Comparison of ENCODE assay signal across 14 cellular contexts in the genomic region with DNA sequence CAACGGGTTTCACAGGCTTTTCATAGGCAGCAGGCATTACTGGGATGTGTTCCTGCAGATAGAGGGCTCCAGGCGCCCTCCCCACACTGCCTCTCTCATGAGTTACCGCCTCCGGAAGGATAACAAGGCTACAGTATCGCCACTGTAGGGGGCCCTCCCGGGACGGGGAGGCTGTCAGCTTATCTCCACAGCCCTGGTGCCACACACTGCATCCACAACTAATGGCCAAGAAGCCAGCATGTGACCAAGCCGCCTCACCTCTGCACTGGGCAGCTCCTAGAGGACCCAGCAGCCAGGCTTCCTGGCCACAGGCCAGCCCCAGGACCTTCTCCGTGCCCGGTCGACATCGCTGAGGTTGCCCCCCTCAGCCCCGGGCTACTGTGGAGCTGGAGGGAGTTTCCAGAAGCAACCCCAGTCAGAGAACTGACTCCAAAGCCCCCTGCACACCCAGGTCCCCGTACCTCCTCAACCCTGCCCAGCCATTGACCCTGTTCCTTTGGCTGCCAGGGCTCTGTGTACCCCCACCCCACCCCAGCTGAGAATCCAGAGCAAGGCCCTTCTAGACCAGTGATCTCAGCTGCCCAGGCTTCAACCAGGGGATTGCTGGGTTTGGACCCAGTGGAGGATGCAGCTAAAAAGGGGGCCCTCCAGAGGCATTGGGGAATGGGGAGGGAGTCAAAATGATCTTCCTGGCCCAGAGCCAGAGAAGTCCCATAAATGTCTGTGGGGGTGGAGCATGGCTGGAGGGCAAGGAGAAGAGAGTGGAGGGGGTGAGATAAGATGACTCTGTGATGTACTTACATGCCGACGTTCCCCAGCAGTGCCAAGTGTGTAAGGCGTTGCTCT. TPM values are rescaled to one million over a fixed set of nuclear protein-coding genes. Genes with fewer than 3 reads are reported as not detected.
A peak's percentile ranks its signal among the peaks of the same experiment; 100 is the strongest.
DNase-seq lines count a peak whose midpoint lies in the region; ATAC-seq and TF ChIP-seq lines count a peak whose summit lies in the region.
"Had no signal": no experiment of that assay in that cellular context is flagged by ENCODE, and none has a peak within 500 bp of the region (broad histone marks: within the 10 kb centered on the region; RNA-seq: fewer than 3 reads in every experiment).

No MANE protein-coding gene starts in this region.

- H4K8ac ChIP-seq in mesenchymal stem cell (ENCODE audit: low read length): peak overlapping the region; percentile 66

- H2BK12ac ChIP-seq in mesenchymal stem cell (ENCODE audit: low read length in 2 of 2): no peak overlapping the region

- no peak overlapping the region for H3K4me3 Mint-ChIP-seq in GM23338

- H3K4me3 ChIP-seq in GM23338 (no peak overlapping the region), mesenchymal stem cell (ENCODE audit: insufficient read depth in 1 of 2, low read depth in 1 of 2, low read length in 2 of 2) (no peak overlapping the region), sigmoid colon (no peak overlapping the region)
- H3K4me3 ChIP-seq: lung had no signal

- H4K20me1 ChIP-seq in GM23338 (replicated peaks; ENCODE audit: insufficient read depth): no peaks in the 10 kb centered on the region

- WGBS in mesenchymal stem cell: 43% methylated on average over 14 of the region's 17 CpGs
- WGBS in sigmoid colon, 2 donors: 68 to 72% methylated on average over 17 of the region's 17 CpGs

- H3K27me3 ChIP-seq in GM23338 (ENCODE audit: insufficient read depth) (no peaks in the 10 kb centered on the region), mesenchymal stem cell (ENCODE audit: control insufficient read depth in 1 of 2, insufficient read depth in 1 of 2, low read length in 2 of 2) (peaks cover 0 to 3% of the 10 kb centered on the region in 2 experiments), sigmoid colon (no peaks in the 10 kb centered on the region)

- H3K4me1 ChIP-seq in GM23338 (ENCODE audit: insufficient read depth) (no peaks in the 10 kb centered on the region; the same call in 1 of the 2 replicates), mesenchymal stem cell (ENCODE audit: control insufficient read depth, insufficient read depth, low read depth, low read length) (peaks cover 26% of the 10 kb centered on the region), sigmoid colon (peaks cover 0 to 29% (median 22%) of the 10 kb centered on the region in 4 donors)
- H3K4me1 ChIP-seq: parathyroid adenoma had no signal

- peak; percentile 61 for DNase-seq in GM23338 (ENCODE audit: low spot score)
- peak; percentile 90 for DNase-seq in OCI-M1 (lab: John Stamatoyannopoulos, UW)
- peak; percentile 95 to 98 for DNase-seq in erythroblast (lab: John Stamatoyannopoulos, UW)
- DNase-seq in mesenchymal stem cell: no peak
- DNase-seq in activated CD4-positive, alpha-beta T cell treated with anti-CD3 and anti-CD28 coated beads, Interleukin-2, amount 50 U/mL, for 1 hour: no peak
- DNase-seq in sigmoid colon: no peak
- DNase-seq: activated CD8-positive, alpha-beta memory T cell treated with anti-CD3 and anti-CD28 coated beads for 24 hours; stimulated activated CD4-positive, alpha-beta T cell treated with anti-CD3 and anti-CD28 coated beads, Interleukin-2, amount 100 ng/mL, for 48 hours; stimulated activated naive CD4-positive, alpha-beta T cell treated with Interleukin-2 at 50 U/mL for 16 hours had no signal

- H3K36me3 Mint-ChIP-seq in GM23338 (ENCODE audit: low read depth): no peaks in the 10 kb centered on the region

- H3K27ac ChIP-seq in GM23338 (ENCODE audit: low read depth) (no peak overlapping the region), mesenchymal stem cell (ENCODE audit: low read length, poor library complexity, severe bottlenecking) (no peak overlapping the region), sigmoid colon (peak overlapping the region in 1 of 4 donors; percentile 6)
- H3K27ac ChIP-seq: C4-2B, parathyroid adenoma had no signal

- no peak overlapping the region for H4K91ac ChIP-seq in mesenchymal stem cell (ENCODE audit: low read length)

- no peak overlapping the region for H3K18ac ChIP-seq in mesenchymal stem cell (ENCODE audit: low read depth in 1 of 2, low read length in 2 of 2)

- H3K4me1 Mint-ChIP-seq in GM23338: peaks cover 8% of the 10 kb centered on the region; the same call in 2 of the 3 replicates

- TF ChIP-seq POLR2A in erythroblast (IDR thresholded peaks at IDR 0.05; ENCODE audit: low read length) (peak; percentile 25), sigmoid colon (IDR thresholded peaks at IDR 0.05) (no peak)

- no peak overlapping the region for H3K4me2 ChIP-seq in GM23338
- H3K4me2 ChIP-seq in mesenchymal stem cell (ENCODE audit: low read length, poor library complexity, severe bottlenecking): no peak overlapping the region

- H3K9me3 ChIP-seq in mesenchymal stem cell (ENCODE audit: control insufficient read depth, low read length): no peaks in the 10 kb centered on the region
- no peaks in the 10 kb centered on the region for H3K9me3 ChIP-seq in sigmoid colon

- TF ChIP-seq CTCF in GM23338 (conservative IDR thresholded peaks at IDR 0.05; ENCODE audit: low read depth in 2 of 2) (peak in 1 of 2 experiments; percentile 23; a peak in 1 of 4 replicates), sigmoid colon (IDR thresholded peaks at IDR 0.05) (no peak)

- peaks cover 3% of the 10 kb centered on the region for H3K27me3 Mint-ChIP-seq in GM23338 (ENCODE audit: insufficient read depth, low read depth, poor library complexity)

- no peak overlapping the region for H2AK5ac ChIP-seq in mesenchymal stem cell (ENCODE audit: low read length, severe bottlenecking)

- H2BK120ac ChIP-seq in mesenchymal stem cell (ENCODE audit: low read depth, low read length): no peak overlapping the region

- H3K79me1 ChIP-seq in mesenchymal stem cell (replicated peaks; ENCODE audit: low read length, poor library complexity, severe bottlenecking): no peaks in the 10 kb centered on the region

- no peak overlapping the region for H3K9ac ChIP-seq in mesenchymal stem cell (ENCODE audit: low read length)
- H3K9ac ChIP-seq: parathyroid adenoma had no signal

- H2BK5ac ChIP-seq in mesenchymal stem cell (ENCODE audit: low read depth, low read length, poor library complexity, severe bottlenecking): no peak overlapping the region

- H3K36me3 ChIP-seq in GM23338 (ENCODE audit: insufficient read depth): no peaks in the 10 kb centered on the region
- H3K36me3 ChIP-seq in mesenchymal stem cell (ENCODE audit: control insufficient read depth in 1 of 2, insufficient read depth in 2 of 2, low read depth in 1 of 2, low read length in 2 of 2): no peaks in the 10 kb centered on the region
- no peaks in the 10 kb centered on the region for H3K36me3 ChIP-seq in sigmoid colon

- no peak overlapping the region for H3K23ac ChIP-seq in mesenchymal stem cell (ENCODE audit: low read length in 2 of 2)

- H2BK15ac ChIP-seq in mesenchymal stem cell (ENCODE audit: low read depth, poor library complexity, severe bottlenecking): no peak overlapping the region

- no peaks in the 10 kb centered on the region for H3F3A ChIP-seq in GM23338 (replicated peaks; ENCODE audit: low read depth)

- ATAC-seq in GM23338 (peak; percentile 92), HG03432 (IDR thresholded peaks at IDR 0.05; ENCODE audit: unreplicated experiment) (no peak), HG02852 (IDR thresholded peaks at IDR 0.05; ENCODE audit: unreplicated experiment) (no peak)

- no peak overlapping the region for H3K14ac ChIP-seq in mesenchymal stem cell (ENCODE audit: low read length in 2 of 2)

- H3K27ac Mint-ChIP-seq in GM23338: no peak overlapping the region

- H2AFZ ChIP-seq in GM23338: peak overlapping the region; percentile 88
- no peak overlapping the region for H2AFZ ChIP-seq in mesenchymal stem cell (ENCODE audit: low read depth, low read length)
- H2AFZ ChIP-seq: parathyroid adenoma had no signal

- H3K79me2 ChIP-seq in GM23338 (replicated peaks; ENCODE audit: insufficient read depth): no peaks in the 10 kb centered on the region
- H3K79me2 ChIP-seq: parathyroid adenoma had no signal

- intact Hi-C loops in sigmoid colon (cut with DNase I): no loop called here

- TF ChIP-seq EP300 in sigmoid colon (IDR thresholded peaks at IDR 0.05): no peak

- H3K4ac ChIP-seq in mesenchymal stem cell (ENCODE audit: low read depth in 1 of 2, low read length in 2 of 2): peak overlapping the region in 1 of 2 experiments; percentile 17

- no peaks in the 10 kb centered on the region for H3K9me2 ChIP-seq in GM23338 (ENCODE audit: insufficient read depth)

- no peaks in the 10 kb centered on the region for H3K9me3 Mint-ChIP-seq in GM23338

TF ChIP-seq in GM23338, 12 proteins besides CTCF, POLR2A, EP300 and RAD21 (continues in another document):
- no peak for TF ChIP-seq ZNF331 (CRISPR knock-in tag; IDR thresholded peaks at IDR 0.05; ENCODE audit: low read depth)

RNA-seq across cellular contexts. Expression of gene NEK2, which starts 45.0 kb away (rescaled TPM):
- total RNA-seq in GM23338 (2014; rRNA removed; shearing (Covaris generic)): 19.1 and 24.9 TPM in 2 replicates
- polyA plus RNA-seq in GM23338 (2016; fragmentation: Nextera tagmentation; extraction: Ambion mirVana) (15.8 and 17.0 TPM in 2 replicates), sigmoid colon (10 to 100 TPM in 1 of 3 donors, 1 to 10 TPM in 2; 1.8 to 11.5 (median 8.1) TPM)
- 1.8 TPM for polyA plus RNA-seq in mesenchymal stem cell (2013, experiment 1 of 2)
- 2.1 TPM for polyA plus RNA-seq in mesenchymal stem cell (2013, experiment 2 of 2)
- 1 to 10 TPM in 1 of 4 donors, under 1 TPM in 1, not detected in 2; 0.41 to 1.9 TPM for total RNA-seq in sigmoid colon

RNA-seq across cellular contexts. Expression of gene SLC30A1, which starts 51.5 kb away (rescaled TPM):
- total RNA-seq in GM23338 (2014; rRNA removed; shearing (Covaris generic)): 17.0 and 17.7 TPM in 2 replicates
- polyA plus RNA-seq in GM23338 (2016; fragmentation: Nextera tagmentation; extraction: Ambion mirVana): 3.3 and 3.8 TPM in 2 replicates
- 6.8 TPM for polyA plus RNA-seq in mesenchymal stem cell (2013, experiment 1 of 2)
- polyA plus RNA-seq in mesenchymal stem cell (2013, experiment 2 of 2): 7.1 TPM
- 10 to 100 TPM in 2 of 4 donors, 1 to 10 TPM in 2; 7.9 to 11.8 (median 9.3) TPM for total RNA-seq in sigmoid colon
- polyA plus RNA-seq in sigmoid colon: 1 to 10 TPM; 4.2 to 5.1 (median 4.3) TPM

Comparison
In these comparisons a context has a peak if more than half of its experiments do, and no peak if none do; other contexts are left out.
1. DNase-seq: peak in GM23338 (single experiment), OCI-M1 (single experiment) and erythroblast (2 of 2); none in mesenchymal stem cell (single experiment), activated CD4-positive, alpha-beta T cell treated with anti-CD3 and anti-CD28 coated beads, Interleukin-2, amount 50 U/mL, for 1 hour (single experiment) and sigmoid colon (single experiment).